ENCODE assay signal across 1 cellular context in the genomic region with DNA sequence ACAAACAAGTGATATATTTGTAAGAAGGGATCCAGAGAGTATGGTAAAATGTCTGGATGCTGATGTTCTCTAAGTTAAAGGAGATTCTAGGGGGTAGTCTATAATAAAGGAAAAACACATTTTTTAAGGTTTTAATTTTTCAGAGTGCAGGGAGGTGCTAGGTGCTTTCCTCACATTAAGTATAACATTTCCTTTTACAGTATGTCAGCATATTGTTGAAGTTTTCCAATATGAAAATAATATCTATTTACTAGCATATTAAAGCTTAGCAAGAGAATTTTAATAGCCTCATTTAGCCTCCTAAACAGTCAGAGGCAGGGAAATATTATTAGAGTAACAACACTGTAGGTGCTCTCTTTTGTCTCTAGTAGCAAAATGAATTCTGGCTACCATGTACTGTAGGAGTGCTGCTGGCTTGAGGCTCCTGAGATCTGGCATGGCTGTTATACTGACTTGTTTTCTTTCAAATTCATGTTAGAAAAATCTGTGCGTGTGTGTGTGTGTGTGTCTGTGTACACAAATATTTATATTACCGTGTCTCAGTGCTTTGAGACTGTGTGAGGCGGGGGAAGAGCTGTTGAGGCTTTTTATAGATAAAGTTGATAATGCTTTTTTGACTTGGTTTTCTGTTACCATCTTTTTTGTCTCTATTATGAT.
TF ChIP-seq lines count a peak whose summit lies in the region.

No MANE protein-coding gene starts in this region.

TF ChIP-seq in WTC11, 78 proteins besides CTCF, POLR2A, EP300 and RAD21 (continued from another document):
- TF ChIP-seq, protein P1, sequence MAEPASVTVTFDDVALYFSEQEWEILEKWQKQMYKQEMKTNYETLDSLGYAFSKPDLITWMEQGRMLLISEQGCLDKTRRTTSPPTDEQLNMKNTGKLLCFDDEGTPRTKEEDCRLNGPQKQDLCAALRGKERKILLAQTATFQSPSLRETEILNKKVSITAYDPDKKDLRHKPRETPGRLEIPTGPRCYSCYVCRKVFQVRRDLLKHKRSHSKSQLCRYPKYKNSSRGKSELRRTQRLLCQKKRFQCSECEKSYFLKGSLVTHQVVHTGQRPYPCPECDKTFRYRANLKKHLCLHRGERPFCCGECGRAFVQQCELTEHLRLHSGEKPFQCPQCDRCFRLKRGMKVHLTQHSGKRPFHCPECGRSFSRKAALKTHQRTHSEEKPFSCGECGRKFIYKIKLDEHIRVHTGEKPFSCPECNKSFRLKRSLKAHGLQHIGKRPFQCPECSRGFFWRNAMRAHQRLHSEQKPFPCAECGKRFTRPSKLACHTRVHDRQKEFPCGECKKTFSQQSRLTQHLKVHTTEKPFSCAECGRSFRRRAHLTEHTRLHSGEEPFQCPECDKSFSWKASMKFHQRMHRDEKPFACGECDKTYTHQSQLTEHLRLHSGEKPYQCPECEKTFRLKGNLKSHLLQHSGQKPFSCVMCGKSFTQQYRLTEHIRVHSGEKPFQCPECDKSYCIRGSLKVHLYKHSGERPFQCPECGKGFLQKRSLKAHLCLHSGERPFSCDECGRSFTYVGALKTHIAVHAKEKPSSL (CRISPR knock-in tag; conservative IDR thresholded peaks at IDR 0.05), result no peak
- TF ChIP-seq, protein P2, sequence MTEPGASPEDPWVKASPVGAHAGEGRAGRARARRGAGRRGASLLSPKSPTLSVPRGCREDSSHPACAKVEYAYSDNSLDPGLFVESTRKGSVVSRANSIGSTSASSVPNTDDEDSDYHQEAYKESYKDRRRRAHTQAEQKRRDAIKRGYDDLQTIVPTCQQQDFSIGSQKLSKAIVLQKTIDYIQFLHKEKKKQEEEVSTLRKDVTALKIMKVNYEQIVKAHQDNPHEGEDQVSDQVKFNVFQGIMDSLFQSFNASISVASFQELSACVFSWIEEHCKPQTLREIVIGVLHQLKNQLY (CRISPR knock-in tag; IDR thresholded peaks at IDR 0.05), result no peak
- TF ChIP-seq PRRX2 (CRISPR knock-in tag; IDR thresholded peaks at IDR 0.05), result no peak
- no peak for TF ChIP-seq ZNF219 (CRISPR knock-in tag; IDR thresholded peaks at IDR 0.05; ENCODE audit: borderline replicate concordance)
